In the genomic region with DNA sequence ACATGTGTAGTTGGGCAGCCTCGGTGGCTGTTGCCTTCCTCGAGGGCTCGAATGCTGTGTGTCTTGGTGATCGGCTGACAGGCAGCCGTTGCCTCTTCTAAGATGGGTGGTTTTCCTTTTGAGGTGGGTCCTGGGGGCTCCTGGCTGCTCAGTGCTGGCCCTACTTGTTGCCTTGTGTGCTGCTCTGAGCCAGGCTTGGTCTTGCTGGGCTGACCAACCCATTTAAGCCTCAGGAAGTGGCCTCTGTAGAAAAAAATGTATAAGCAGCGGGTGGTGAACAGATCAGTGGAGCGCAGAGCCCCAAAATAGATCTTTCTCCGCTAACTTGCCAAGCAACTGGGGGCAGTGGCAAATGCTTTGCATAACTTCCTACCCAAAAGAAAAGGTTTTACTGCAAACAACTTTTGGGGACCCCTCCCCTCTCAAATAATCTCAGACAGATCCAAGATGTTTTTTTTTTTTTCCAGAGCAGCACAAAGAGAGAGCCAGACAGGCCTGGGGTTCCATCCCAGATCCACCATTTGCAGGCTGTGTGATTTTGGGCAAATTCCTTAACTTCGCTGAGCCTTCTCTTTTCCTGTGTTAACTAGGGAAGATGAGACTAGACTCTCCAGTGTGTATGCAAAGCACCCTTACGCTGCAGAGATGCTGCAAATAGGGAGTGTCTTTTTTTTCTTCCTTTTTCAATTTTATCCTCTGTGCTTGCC, we compare ENCODE assay signal across 10 cellular contexts. TPM values are rescaled to one million over a fixed set of nuclear protein-coding genes. Genes with fewer than 3 reads are reported as not detected.
DNase-seq lines count a peak whose midpoint lies in the region; ATAC-seq and TF ChIP-seq lines count a peak whose summit lies in the region.
"Had no signal": no experiment of that assay in that cellular context is flagged by ENCODE, and none has a peak within 500 bp of the region (broad histone marks: within the 10 kb centered on the region; RNA-seq: fewer than 3 reads in every experiment).

No MANE protein-coding gene starts in this region.

- H3K4me3 Mint-ChIP-seq in nephron, result no peak overlapping the region
- no peak overlapping the region for H3K4me3 Mint-ChIP-seq in activated T-helper 1 cell treated with anti-CD3 and anti-CD28 coated beads, Interleukin-12 subunit alpha, Interleukin-12 subunit beta, Interleukin-2, Interleukin-4 antibody, amounts not matched to agents 30 ng/mL and 10 ng/mL and 1 ng/mL, durations not matched to agents 14 hours and 24 hours and 36 hours

- peaks cover 16% of the 10 kb centered on the region for H3K4me1 Mint-ChIP-seq in nephron
- peaks cover 13% of the 10 kb centered on the region for H3K4me1 Mint-ChIP-seq in activated T-helper 1 cell treated with anti-CD3 and anti-CD28 coated beads, Interleukin-12 subunit alpha, Interleukin-12 subunit beta, Interleukin-2, Interleukin-4 antibody, amounts not matched to agents 30 ng/mL and 10 ng/mL and 1 ng/mL, durations not matched to agents 14 hours and 24 hours and 36 hours (ENCODE audit: low read depth)

- no peaks in the 10 kb centered on the region for H3K36me3 Mint-ChIP-seq in nephron (ENCODE audit: low read depth)
- H3K36me3 Mint-ChIP-seq in activated T-helper 1 cell treated with anti-CD3 and anti-CD28 coated beads, Interleukin-12 subunit alpha, Interleukin-12 subunit beta, Interleukin-2, Interleukin-4 antibody, amounts not matched to agents 30 ng/mL and 10 ng/mL and 1 ng/mL, durations not matched to agents 14 hours and 24 hours and 36 hours (ENCODE audit: low read depth), result no peaks in the 10 kb centered on the region

- H3K27me3 Mint-ChIP-seq in nephron (ENCODE audit: low read depth), result peaks cover 3% of the 10 kb centered on the region
- H3K27me3 Mint-ChIP-seq in activated T-helper 1 cell treated with anti-CD3 and anti-CD28 coated beads, Interleukin-12 subunit alpha, Interleukin-12 subunit beta, Interleukin-2, Interleukin-4 antibody, amounts not matched to agents 30 ng/mL and 10 ng/mL and 1 ng/mL, durations not matched to agents 14 hours and 24 hours and 36 hours (ENCODE audit: insufficient read depth), result no peaks in the 10 kb centered on the region

- peaks cover 4% of the 10 kb centered on the region for H3K9me3 Mint-ChIP-seq in nephron
- no peaks in the 10 kb centered on the region for H3K9me3 Mint-ChIP-seq in activated T-helper 1 cell treated with anti-CD3 and anti-CD28 coated beads, Interleukin-12 subunit alpha, Interleukin-12 subunit beta, Interleukin-2, Interleukin-4 antibody, amounts not matched to agents 30 ng/mL and 10 ng/mL and 1 ng/mL, durations not matched to agents 14 hours and 24 hours and 36 hours

- H3K27ac Mint-ChIP-seq in nephron, result peak overlapping the region; percentile 37 to 74 (median 48)
- no peak overlapping the region for H3K27ac Mint-ChIP-seq in activated T-helper 1 cell treated with anti-CD3 and anti-CD28 coated beads, Interleukin-12 subunit alpha, Interleukin-12 subunit beta, Interleukin-2, Interleukin-4 antibody, amounts not matched to agents 30 ng/mL and 10 ng/mL and 1 ng/mL, durations not matched to agents 14 hours and 24 hours and 36 hours

- no peak for TF ChIP-seq CTCF in nephron (IDR thresholded peaks at IDR 0.05; ENCODE audit: unreplicated experiment in 3 of 3)

- intact Hi-C loops in activated T-helper 1 cell treated with anti-CD3 and anti-CD28 coated beads, Interleukin-12 subunit alpha, Interleukin-12 subunit beta, Interleukin-2, Interleukin-4 antibody, amounts not matched to agents 30 ng/mL and 10 ng/mL and 1 ng/mL, durations not matched to agents 14 hours and 24 hours and 36 hours (cut with micrococcal nuclease), result no loop called here

- DNase-seq in MV-4-11 (lab: John Stamatoyannopoulos, UW), result peak; percentile 66
- no peak for DNase-seq in DMS53 (lab: John Stamatoyannopoulos, UW)
- no peak for DNase-seq in iPS-NIHi7 (ENCODE audit: extremely low spot score)
- no peak for DNase-seq in activated T-helper 1 cell treated with anti-CD3 and anti-CD28 coated beads, Interleukin-12 subunit alpha, Interleukin-12 subunit beta, Interleukin-2, Interleukin-4 antibody, amounts not matched to agents 30 ng/mL and 10 ng/mL and 1 ng/mL, durations not matched to agents 14 hours and 24 hours and 36 hours (ENCODE audit: low spot score)
- DNase-seq: left cardiac atrium, T-helper 2 cell had no signal

- ATAC-seq in GM18868 (IDR thresholded peaks at IDR 0.05; ENCODE audit: unreplicated experiment), result peak; percentile 41
- ATAC-seq in HG02571 (IDR thresholded peaks at IDR 0.05; ENCODE audit: unreplicated experiment), result peak; percentile 42
- no peak for ATAC-seq in HG03045 (IDR thresholded peaks at IDR 0.05; ENCODE audit: unreplicated experiment)
- ATAC-seq: left cardiac atrium had no signal

RNA-seq across cellular contexts. Expression of a gene that starts 42.5 kb away (rescaled TPM):
- 12.9 and 13.7 TPM in 2 replicates for total RNA-seq in activated T-helper 1 cell treated with anti-CD3 and anti-CD28 coated beads, Interleukin-12 subunit alpha, Interleukin-12 subunit beta, Interleukin-2, Interleukin-4 antibody, amounts not matched to agents 30 ng/mL and 10 ng/mL and 1 ng/mL, durations not matched to agents 14 hours and 24 hours and 36 hours
